1 cellular context compared by ENCODE assay signal in genomic region chr4:89324671-89325070, GRCh38.
TF ChIP-seq lines count a peak whose summit lies in the region.

No MANE protein-coding gene starts in this region.

TF ChIP-seq in HepG2, 621 proteins besides CTCF, POLR2A, EP300 and RAD21:
- TF ChIP-seq SCMH1 (CRISPR knock-in tag; IDR thresholded peaks at IDR 0.05; ENCODE audit: borderline replicate concordance) (no peak), ZNF75D (CRISPR knock-in tag; IDR thresholded peaks at IDR 0.05; ENCODE audit: borderline replicate concordance) (no peak), NR1H2 (CRISPR knock-in tag; IDR thresholded peaks at IDR 0.05; ENCODE audit: borderline replicate concordance, low read depth) (no peak), ERF (CRISPR knock-in tag; IDR thresholded peaks at IDR 0.05) (no peak), DRAP1 (CRISPR knock-in tag; IDR thresholded peaks at IDR 0.05) (no peak), GATAD2A (CRISPR knock-in tag; IDR thresholded peaks at IDR 0.05) (no peak), JDP2 (CRISPR knock-in tag; IDR thresholded peaks at IDR 0.05; ENCODE audit: borderline replicate concordance) (no peak), MED13 (CRISPR knock-in tag; IDR thresholded peaks at IDR 0.05) (no peak), JARID2 (CRISPR knock-in tag; IDR thresholded peaks at IDR 0.05; ENCODE audit: insufficient replicate concordance) (no peak), ZNF792 (CRISPR knock-in tag; IDR thresholded peaks at IDR 0.05) (no peak), HNF1B (CRISPR knock-in tag; IDR thresholded peaks at IDR 0.05) (no peak), FOXM1 (CRISPR knock-in tag; IDR thresholded peaks at IDR 0.05) (no peak), ZNF841 (CRISPR knock-in tag; IDR thresholded peaks at IDR 0.05; ENCODE audit: borderline replicate concordance) (no peak), HNF1A (IDR thresholded peaks at IDR 0.05; ENCODE audit: low read depth) (no peak), HNF1A (CRISPR knock-in tag; IDR thresholded peaks at IDR 0.05; ENCODE audit: borderline replicate concordance) (no peak)
